31 cellular contexts compared by ENCODE assay signal in genomic region chr1:182126272-182126800, GRCh38.
"Had no signal": no experiment of that assay in that cellular context is flagged by ENCODE, and none has a peak within 500 bp of the region (broad histone marks: within the 10 kb centered on the region; RNA-seq: fewer than 3 reads in every experiment).

No MANE protein-coding gene starts in this region.

- H3K4me3 ChIP-seq: MG63, SJSA1 had no signal

- H3K27ac ChIP-seq: brain microvascular endothelial cell, SJSA1, WERI-Rb-1 had no signal

- ATAC-seq: activated CD8-positive, alpha-beta memory T cell treated with anti-CD3 and anti-CD28 coated beads, Interleukin-2, amount 10 ng/mL, durations not matched to agents 7 days and 5 days; activated T-cell treated with anti-CD3 and anti-CD28 coated beads, Interleukin-2, amount 50 U/mL, for 72 hours; activated T-helper 17 cell treated with anti-CD3 and anti-CD28 coated beads, Interleukin-2, amount 50 U/mL, for 72 hours; Panc1 had no signal

- H3K4me2 ChIP-seq: SK-N-SH had no signal

- DNase-seq: activated CD4-positive, alpha-beta memory T cell treated with anti-CD3 and anti-CD28 coated beads, Interleukin-2, amount 10 ng/mL, durations not matched to agents 7 days and 5 days; activated CD4-positive, alpha-beta T cell treated with anti-CD3 and anti-CD28 coated beads for 1 hour; activated CD4-positive, alpha-beta T cell treated with anti-CD3 and anti-CD28 coated beads for 48 hours; activated CD4-positive, CD25-positive, alpha-beta regulatory T cell; activated CD8-positive, alpha-beta memory T cell treated with anti-CD3 and anti-CD28 coated beads for 24 hours; activated CD8-positive, alpha-beta memory T cell treated with anti-CD3 and anti-CD28 coated beads, Interleukin-2, amount 10 ng/mL, durations not matched to agents 7 days and 5 days; activated CD8-positive, alpha-beta memory T cell treated with anti-CD3 and anti-CD28 coated beads, Interleukin-2, amount 50 U/mL, for 48 hours; activated effector memory CD4-positive, alpha-beta T cell treated with anti-CD3 and anti-CD28 coated beads, Interleukin-2, amount 50 U/mL, for 16 hours; activated naive CD4-positive, alpha-beta T cell; activated naive CD4-positive, alpha-beta T cell treated with anti-CD3 and anti-CD28 coated beads, Interleukin-2, amount 50 U/mL, for 16 hours; activated naive CD8-positive, alpha-beta T cell treated with anti-CD3 and anti-CD28 coated beads for 36 hours; activated T-cell treated with anti-CD3 and anti-CD28 coated beads, Interleukin-2, amount 50 U/mL, for 72 hours; amniotic stem cell; aorta; brain microvascular endothelial cell; central memory CD4-positive, alpha-beta T cell; Kasumi-1; MG63; NCI-H1092; NCI-H1436 treated with DMSO at 0.1 percent for 48 hours; NCI-H1694 treated with DMSO at 0.1 percent for 48 hours; NCI-H2029; NCI-H345; NCI-H524 treated with DMSO at 0.1 percent for 48 hours; SHP77 treated with DMSO at 0.1 percent for 48 hours; SK-N-SH; WERI-Rb-1 had no signal

- H3K9me3 ChIP-seq: MG63, SJSA1, SK-N-SH had no signal

- H3K27me3 ChIP-seq: brain microvascular endothelial cell, MG63, SJSA1 had no signal

- H3K4me1 ChIP-seq: SJSA1 had no signal

- H3K9ac ChIP-seq: SK-N-SH had no signal

- FAIRE-seq: TTC549 had no signal

- H3K36me3 ChIP-seq: brain microvascular endothelial cell, MG63, SJSA1, WERI-Rb-1 had no signal
